ENCODE assay signal across 10 cellular contexts in genomic region chr19:2603320-2603719, GRCh38.
DNase-seq lines count a peak whose midpoint lies in the region; ATAC-seq lines count a peak whose summit lies in the region.
"Had no signal": no experiment of that assay in that cellular context is flagged by ENCODE, and none has a peak within 500 bp of the region (broad histone marks: within the 10 kb centered on the region; RNA-seq: fewer than 3 reads in every experiment).

No MANE protein-coding gene starts in this region.

- peak overlapping the region in 4 of 10 donors; percentile 51 to 65 (median 61) for H3K27ac Mint-ChIP-seq in naive thymus-derived CD8-positive, alpha-beta T cell

- POLR2A ChIA-PET in naive thymus-derived CD8-positive, alpha-beta T cell (lab: Charles Lee) = interaction anchor here (2.2 kb wide), 1 partner anchor 128 kb away, joined by 8 read pairs; the partner anchor contains the start of gene GADD45B

- peak overlapping the region; percentile 45 for H3K27ac ChIP-seq in angular gyrus (ENCODE audit: low read depth, low read length)

- ATAC-seq in naive thymus-derived CD8-positive, alpha-beta T cell = no peak
- ATAC-seq: HCT116 had no signal

- no peak overlapping the region for H3K4me3 Mint-ChIP-seq in naive thymus-derived CD8-positive, alpha-beta T cell

- H3K4me1 Mint-ChIP-seq in naive thymus-derived CD8-positive, alpha-beta T cell = peaks cover 12 to 29% (median 21%) of the 10 kb centered on the region in 4 donors

- intact Hi-C loops in cardiac septum (cut with DNase I) = loop anchor here (2.0 kb wide), 1 partner anchor 25 kb away; no protein-coding TSS in a partner anchor

- DNase-seq in Daoy (ENCODE audit: low read depth) (peak; percentile 52), cardiac septum (ENCODE audit: low spot score) (peak; percentile 77), renal cortical epithelial cell (ENCODE audit: low read depth) (peak; percentile 13), HPDE6-E6E7 (ENCODE audit: extremely low spot score) (no peak)
- DNase-seq in naive thymus-derived CD8-positive, alpha-beta T cell = no peak
- no peak for DNase-seq in activated naive CD4-positive, alpha-beta T cell (lab: John Stamatoyannopoulos, UW)
- no peak for DNase-seq in stimulated activated naive CD4-positive, alpha-beta T cell (lab: John Stamatoyannopoulos, UW)
- DNase-seq: NCI-H1417 treated with DMSO at 0.1 percent for 48 hours had no signal

- no peaks in the 10 kb centered on the region for H3K36me3 Mint-ChIP-seq in naive thymus-derived CD8-positive, alpha-beta T cell

- no peaks in the 10 kb centered on the region for H3K27me3 Mint-ChIP-seq in naive thymus-derived CD8-positive, alpha-beta T cell

- H3K9me3 Mint-ChIP-seq in naive thymus-derived CD8-positive, alpha-beta T cell = no peaks in the 10 kb centered on the region

Comparison
In these comparisons a context has a peak if more than half of its experiments do, and no peak if none do; other contexts are left out.
1. DNase-seq: peak in Daoy (single experiment), cardiac septum (single experiment) and renal cortical epithelial cell (single experiment); none in HPDE6-E6E7 (single experiment), naive thymus-derived CD8-positive, alpha-beta T cell (0 of 10), activated naive CD4-positive, alpha-beta T cell (0 of 4) and stimulated activated naive CD4-positive, alpha-beta T cell (0 of 6).